8 cellular contexts compared by ENCODE assay signal in the genomic region with DNA sequence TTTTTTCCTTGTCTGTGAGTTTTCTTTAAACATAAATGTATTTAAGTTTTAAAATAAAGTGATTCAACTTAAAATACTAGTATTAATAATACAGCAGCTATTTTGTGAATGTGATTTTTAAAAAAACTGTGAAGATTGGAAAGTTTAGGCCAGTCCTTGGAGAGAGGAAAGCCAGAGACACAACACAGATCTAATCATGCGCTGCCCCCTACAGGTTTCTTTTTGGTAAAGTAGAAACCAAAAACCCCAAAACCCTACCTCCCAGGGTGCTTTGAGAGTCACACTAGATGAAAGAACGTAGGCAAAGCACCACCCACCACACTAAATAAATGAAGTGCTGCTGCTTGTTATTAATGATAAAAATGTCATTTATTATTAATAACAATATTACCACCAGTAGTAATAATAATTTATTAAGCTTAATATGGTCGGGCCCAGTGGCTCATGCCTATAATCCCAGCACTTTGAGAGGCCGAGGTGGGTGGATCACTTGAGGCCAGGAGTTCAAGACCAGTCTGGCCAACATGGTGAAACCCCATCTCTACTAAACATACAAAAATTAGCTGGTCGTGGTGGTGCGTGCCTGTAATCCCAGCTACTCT. TPM values are rescaled to one million over a fixed set of nuclear protein-coding genes. Genes with fewer than 3 reads are reported as not detected.
DNase-seq lines count a peak whose midpoint lies in the region; ATAC-seq and TF ChIP-seq lines count a peak whose summit lies in the region.

No MANE protein-coding gene starts in this region.

- peaks cover 10% of the 10 kb centered on the region for H3K36me3 Mint-ChIP-seq in WTC11
- H3K36me3 Mint-ChIP-seq in effector memory CD8-positive, alpha-beta T cell (ENCODE audit: insufficient read depth) = peaks cover 30% of the 10 kb centered on the region

- no peaks in the 10 kb centered on the region for H3K27me3 Mint-ChIP-seq in WTC11 (ENCODE audit: low read depth)
- H3K27me3 Mint-ChIP-seq in effector memory CD8-positive, alpha-beta T cell = no peaks in the 10 kb centered on the region
- H3K27me3 Mint-ChIP-seq in stimulated activated naive CD8-positive, alpha-beta T cell treated with anti-CD3 and anti-CD28 coated beads, Interleukin-15, amount 100 ng/mL, for 72 hours = no peaks in the 10 kb centered on the region

- H3K4me3 ChIP-seq in GM12875 (ENCODE audit: low read depth, low read length) (no peak overlapping the region), mucosa of descending colon (no peak overlapping the region)

- ATAC-seq in WTC11 (peak; percentile 84), mucosa of descending colon (peak; percentile 80), GM18520 (IDR thresholded peaks at IDR 0.05; ENCODE audit: unreplicated experiment) (no peak)
- peak; percentile 83 for ATAC-seq in effector memory CD8-positive, alpha-beta T cell (replicated peaks)
- peak; percentile 58 for ATAC-seq in stimulated activated naive CD8-positive, alpha-beta T cell treated with anti-CD3 and anti-CD28 coated beads, Interleukin-15, amount 100 ng/mL, for 72 hours

- in situ Hi-C loops in ACHN (cut with HindIII; ENCODE audit: low pct_ligation_motif_present, low pct_unique_long_range_greater_than_20kb, low sequenced_read_pairs) = loop anchor here (25.0 kb wide), 1 partner anchor 184 kb away; no protein-coding TSS in a partner anchor

- H3K9me3 Mint-ChIP-seq in WTC11 = peaks cover 8% of the 10 kb centered on the region
- no peaks in the 10 kb centered on the region for H3K9me3 Mint-ChIP-seq in effector memory CD8-positive, alpha-beta T cell
- no peaks in the 10 kb centered on the region for H3K9me3 Mint-ChIP-seq in stimulated activated naive CD8-positive, alpha-beta T cell treated with anti-CD3 and anti-CD28 coated beads, Interleukin-15, amount 100 ng/mL, for 72 hours

- CTCF ChIA-PET in WTC11 (lab: Charles Lee) = interaction anchor here (0.6 to 6.2 kb wide), 41 partner anchors 8 to 312 kb away, joined by 3 to 40 read pairs (median 4); a partner anchor contains a TSS

- H3K36me3 ChIP-seq in mucosa of descending colon (ENCODE audit: low read depth) = no peaks in the 10 kb centered on the region

- H3K4me1 ChIP-seq in mucosa of descending colon (ENCODE audit: low read depth) = no peaks in the 10 kb centered on the region

- intact Hi-C loops in mucosa of descending colon (cut with DNase I, micrococcal nuclease) = loop anchor here (5.0 to 10.0 kb wide), 2 partner anchors 232 to 239 kb away; no protein-coding TSS in a partner anchor

- TF ChIP-seq CTCF in GM12875 (IDR thresholded peaks at IDR 0.05; ENCODE audit: borderline replicate concordance, insufficient read depth, low read depth, low read length) (peak; percentile 41), WTC11 (IDR thresholded peaks at IDR 0.05) (peak; percentile 26; the same call in 1 of the 2 replicates), mucosa of descending colon (IDR thresholded peaks at IDR 0.05) (peak; percentile 26)

- DNase-seq in ACHN (peak; percentile 62), NCI-H2171 (lab: John Stamatoyannopoulos, UW) (peak; percentile 29), WTC11 (ENCODE audit: low spot score) (peak; percentile 39), mucosa of descending colon (peak in 1 of 3 donors; percentile 84)
- peak; percentile 46 to 58 (median 57) for DNase-seq in effector memory CD8-positive, alpha-beta T cell
- DNase-seq in stimulated activated naive CD8-positive, alpha-beta T cell treated with anti-CD3 and anti-CD28 coated beads, Interleukin-15, amount 100 ng/mL, for 72 hours = peak; percentile 39 to 42

- H3K27ac Mint-ChIP-seq in WTC11 = no peak overlapping the region
- H3K27ac Mint-ChIP-seq in effector memory CD8-positive, alpha-beta T cell = no peak overlapping the region
- no peak overlapping the region for H3K27ac Mint-ChIP-seq in stimulated activated naive CD8-positive, alpha-beta T cell treated with anti-CD3 and anti-CD28 coated beads, Interleukin-15, amount 100 ng/mL, for 72 hours

- peaks cover 35% of the 10 kb centered on the region for H3K4me1 Mint-ChIP-seq in WTC11
- peaks cover 2 to 5% of the 10 kb centered on the region in 2 donors for H3K4me1 Mint-ChIP-seq in effector memory CD8-positive, alpha-beta T cell (ENCODE audit: low read depth in 2 of 2)
- H3K4me1 Mint-ChIP-seq in stimulated activated naive CD8-positive, alpha-beta T cell treated with anti-CD3 and anti-CD28 coated beads, Interleukin-15, amount 100 ng/mL, for 72 hours = peaks cover 6% of the 10 kb centered on the region

- no peak overlapping the region for H3K4me3 Mint-ChIP-seq in WTC11
- H3K4me3 Mint-ChIP-seq in effector memory CD8-positive, alpha-beta T cell = no peak overlapping the region
- no peak overlapping the region for H3K4me3 Mint-ChIP-seq in stimulated activated naive CD8-positive, alpha-beta T cell treated with anti-CD3 and anti-CD28 coated beads, Interleukin-15, amount 100 ng/mL, for 72 hours

- POLR2A ChIA-PET in WTC11 (lab: Charles Lee) = interaction anchor here (0.7 kb wide), 1 partner anchor 174 kb away, joined by 3 read pairs; no protein-coding TSS in a partner anchor

- H3K9me3 ChIP-seq in mucosa of descending colon = no peaks in the 10 kb centered on the region

TF ChIP-seq in WTC11, 78 proteins besides CTCF, POLR2A, EP300 and RAD21:
- TF ChIP-seq, protein P1, sequence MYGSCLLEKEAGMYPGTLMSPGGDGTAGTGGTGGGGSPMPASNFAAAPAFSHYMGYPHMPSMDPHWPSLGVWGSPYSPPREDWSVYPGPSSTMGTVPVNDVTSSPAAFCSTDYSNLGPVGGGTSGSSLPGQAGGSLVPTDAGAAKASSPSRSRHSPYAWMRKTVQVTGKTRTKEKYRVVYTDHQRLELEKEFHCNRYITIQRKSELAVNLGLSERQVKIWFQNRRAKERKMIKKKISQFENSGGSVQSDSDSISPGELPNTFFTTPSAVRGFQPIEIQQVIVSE (CRISPR knock-in tag; IDR thresholded peaks at IDR 0.05; ENCODE audit: borderline replicate concordance) = no peak
- TF ChIP-seq ZNF121 (CRISPR knock-in tag; IDR thresholded peaks at IDR 0.05) (no peak), NFE2L1 (CRISPR knock-in tag; IDR thresholded peaks at IDR 0.05) (no peak), PRRX2 (CRISPR knock-in tag; IDR thresholded peaks at IDR 0.05) (no peak), IRF2 (CRISPR knock-in tag; IDR thresholded peaks at IDR 0.05; ENCODE audit: borderline replicate concordance, low read depth) (no peak), KAT7 (CRISPR knock-in tag; IDR thresholded peaks at IDR 0.05; ENCODE audit: borderline replicate concordance) (no peak)
- TF ChIP-seq, protein P2, sequence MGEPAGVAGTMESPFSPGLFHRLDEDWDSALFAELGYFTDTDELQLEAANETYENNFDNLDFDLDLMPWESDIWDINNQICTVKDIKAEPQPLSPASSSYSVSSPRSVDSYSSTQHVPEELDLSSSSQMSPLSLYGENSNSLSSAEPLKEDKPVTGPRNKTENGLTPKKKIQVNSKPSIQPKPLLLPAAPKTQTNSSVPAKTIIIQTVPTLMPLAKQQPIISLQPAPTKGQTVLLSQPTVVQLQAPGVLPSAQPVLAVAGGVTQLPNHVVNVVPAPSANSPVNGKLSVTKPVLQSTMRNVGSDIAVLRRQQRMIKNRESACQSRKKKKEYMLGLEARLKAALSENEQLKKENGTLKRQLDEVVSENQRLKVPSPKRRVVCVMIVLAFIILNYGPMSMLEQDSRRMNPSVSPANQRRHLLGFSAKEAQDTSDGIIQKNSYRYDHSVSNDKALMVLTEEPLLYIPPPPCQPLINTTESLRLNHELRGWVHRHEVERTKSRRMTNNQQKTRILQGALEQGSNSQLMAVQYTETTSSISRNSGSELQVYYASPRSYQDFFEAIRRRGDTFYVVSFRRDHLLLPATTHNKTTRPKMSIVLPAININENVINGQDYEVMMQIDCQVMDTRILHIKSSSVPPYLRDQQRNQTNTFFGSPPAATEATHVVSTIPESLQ (CRISPR knock-in tag; IDR thresholded peaks at IDR 0.05) = no peak
- TF ChIP-seq, protein P3, sequence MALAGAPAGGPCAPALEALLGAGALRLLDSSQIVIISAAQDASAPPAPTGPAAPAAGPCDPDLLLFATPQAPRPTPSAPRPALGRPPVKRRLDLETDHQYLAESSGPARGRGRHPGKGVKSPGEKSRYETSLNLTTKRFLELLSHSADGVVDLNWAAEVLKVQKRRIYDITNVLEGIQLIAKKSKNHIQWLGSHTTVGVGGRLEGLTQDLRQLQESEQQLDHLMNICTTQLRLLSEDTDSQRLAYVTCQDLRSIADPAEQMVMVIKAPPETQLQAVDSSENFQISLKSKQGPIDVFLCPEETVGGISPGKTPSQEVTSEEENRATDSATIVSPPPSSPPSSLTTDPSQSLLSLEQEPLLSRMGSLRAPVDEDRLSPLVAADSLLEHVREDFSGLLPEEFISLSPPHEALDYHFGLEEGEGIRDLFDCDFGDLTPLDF (CRISPR knock-in tag; IDR thresholded peaks at IDR 0.05) = no peak
- TF ChIP-seq, protein P4, sequence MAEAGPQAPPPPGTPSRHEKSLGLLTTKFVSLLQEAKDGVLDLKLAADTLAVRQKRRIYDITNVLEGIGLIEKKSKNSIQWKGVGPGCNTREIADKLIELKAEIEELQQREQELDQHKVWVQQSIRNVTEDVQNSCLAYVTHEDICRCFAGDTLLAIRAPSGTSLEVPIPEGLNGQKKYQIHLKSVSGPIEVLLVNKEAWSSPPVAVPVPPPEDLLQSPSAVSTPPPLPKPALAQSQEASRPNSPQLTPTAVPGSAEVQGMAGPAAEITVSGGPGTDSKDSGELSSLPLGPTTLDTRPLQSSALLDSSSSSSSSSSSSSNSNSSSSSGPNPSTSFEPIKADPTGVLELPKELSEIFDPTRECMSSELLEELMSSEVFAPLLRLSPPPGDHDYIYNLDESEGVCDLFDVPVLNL (CRISPR knock-in tag; IDR thresholded peaks at IDR 0.05; ENCODE audit: borderline replicate concordance, low read depth) = no peak

RNA-seq across cellular contexts. Expression of a gene that starts 33.7 kb away (rescaled TPM):
- 6.3 to 6.5 TPM (median 6.5 TPM) in 3 replicates for total RNA-seq in WTC11 (2021)
- total RNA-seq in mucosa of descending colon = 10 to 100 TPM; 15.9 to 26.9 (median 16.3) TPM
